ENCODE assay signal across 19 cellular contexts in genomic region chr7:47249361-47249760, GRCh38.
DNase-seq lines count a peak whose midpoint lies in the region; ATAC-seq, FAIRE-seq and TF ChIP-seq lines count a peak whose summit lies in the region.
"Had no signal": no experiment of that assay in that cellular context is flagged by ENCODE, and none has a peak within 500 bp of the region (broad histone marks: within the 10 kb centered on the region; RNA-seq: fewer than 3 reads in every experiment).

No MANE protein-coding gene starts in this region.

- no peak for TF ChIP-seq EP300 in HepG2 (IDR thresholded peaks at IDR 0.05; ENCODE audit: low read depth in 2 of 2, low read length in 2 of 2)
- TF ChIP-seq EP300 in HepG2 (CRISPR knock-in tag; IDR thresholded peaks at IDR 0.05; ENCODE audit: borderline replicate concordance), result no peak

- WGBS in HepG2 (ENCODE audit: low lambda C conversion rate), result 1% methylated on average over 2 of the region's 2 CpGs
- 54% methylated on average over 2 of the region's 2 CpGs for WGBS in right lobe of liver (ENCODE audit: insufficient coverage, low coverage, low lambda C conversion rate, missing lambda C conversion rate)

- no peak for TF ChIP-seq CTCF in HepG2 (CRISPR knock-in tag; IDR thresholded peaks at IDR 0.05)
- TF ChIP-seq CTCF in right lobe of liver (IDR thresholded peaks at IDR 0.05), result no peak
- TF ChIP-seq CTCF in fibroblast of pulmonary artery (IDR thresholded peaks at IDR 0.05; ENCODE audit: low read length, missing control alignments), result no peak

- H3K4me1 ChIP-seq in HepG2 (ENCODE audit: insufficient read depth, low read length), result peaks cover 9% of the 10 kb centered on the region; the same call in 1 of the 2 replicates
- H3K4me1 ChIP-seq in right lobe of liver, result peaks cover 0 to 8% (median 2%) of the 10 kb centered on the region in 4 donors
- peaks cover 39% of the 10 kb centered on the region for H3K4me1 ChIP-seq in adipocyte (ENCODE audit: control insufficient read depth, insufficient read depth, low read length)
- H3K4me1 ChIP-seq: BE2C had no signal

- FAIRE-seq in HepG2 (lab: Jason Lieb, UNC), result no peak
- FAIRE-seq: G401.6, GM12891, GM19239, H1, HTR-8/SVneo had no signal

- POLR2A ChIA-PET in HepG2 (lab: Yijun Ruan, JAX), result no interaction called here

- no peak overlapping the region for H3K9ac ChIP-seq in HepG2 (ENCODE audit: insufficient read depth, low read depth, low read length)
- H3K9ac ChIP-seq in adipocyte (ENCODE audit: low read length), result peak overlapping the region; percentile 8

- H3K36me3 Mint-ChIP-seq in T-helper 17 cell (ENCODE audit: low read depth), result no peaks in the 10 kb centered on the region
- H3K36me3 Mint-ChIP-seq: CD4-positive, alpha-beta memory T cell had no signal

- no peak for TF ChIP-seq POLR2A in HepG2 (IDR thresholded peaks at IDR 0.05; ENCODE audit: insufficient read depth in 1 of 2, low read depth in 2 of 2, low read length in 2 of 2)
- no peak for TF ChIP-seq POLR2A in right lobe of liver (IDR thresholded peaks at IDR 0.05)

- ATAC-seq in HepG2 (no peak), right lobe of liver (no peak), T-helper 17 cell (no peak)

- no peak for TF ChIP-seq RAD21 in HepG2 (CRISPR knock-in tag; IDR thresholded peaks at IDR 0.05)

- in situ Hi-C loops in HepG2 (cut with HindIII; ENCODE audit: extremely low pct_ligation_motif_present, low pct_unique_long_range_greater_than_20kb), result no loop called here

- no peak overlapping the region for H3K27ac ChIP-seq in HepG2 (ENCODE audit: extremely low read length, insufficient read depth, low read length)
- H3K27ac ChIP-seq in right lobe of liver, result no peak overlapping the region
- H3K27ac ChIP-seq: C4-2B had no signal

- no peak overlapping the region for H3K4me2 ChIP-seq in HepG2 (ENCODE audit: low read depth, low read length)

- H3K4me3 ChIP-seq in HepG2 (replicated peaks in 1 of 3; ENCODE audit: insufficient read depth in 1 of 3, low read depth in 2 of 3, low read length in 3 of 3) (no peak overlapping the region), right lobe of liver (no peak overlapping the region), adipocyte (ENCODE audit: low read length) (peak overlapping the region; percentile 14), fibroblast of pulmonary artery (replicated peaks; ENCODE audit: low read depth, low read length) (no peak overlapping the region)
- H3K4me3 ChIP-seq: HAP-1 had no signal

- H3K79me2 ChIP-seq in HepG2 (ENCODE audit: insufficient read depth, low read length), result no peaks in the 10 kb centered on the region

- DNase-seq in HepG2 (ENCODE audit: low spot score), result no peak
- DNase-seq in right lobe of liver, result no peak
- peak; percentile 51 for DNase-seq in adipocyte (ENCODE audit: low read depth)
- DNase-seq in fibroblast of pulmonary artery (ENCODE audit: low read depth), result peak; percentile 28
- no peak for DNase-seq in HK-2 (ENCODE audit: unreplicated experiment)
- DNase-seq in RKO (ENCODE audit: low spot score), result no peak
- no peak for DNase-seq in T-helper 17 cell
- DNase-seq: ACHN; BE2C; CD4-positive, alpha-beta memory T cell; DMS79 treated with DMSO at 0.1 percent for 48 hours; EL had no signal

- H3K27me3 Mint-ChIP-seq in T-helper 17 cell, result peaks cover 7% of the 10 kb centered on the region

- CTCF ChIA-PET in HepG2 (lab: Yijun Ruan, JAX; ENCODE audit: low intra/inter-chr PET ratio, low total read pairs), result no interaction called here

- intact Hi-C loops in HepG2 (cut with micrococcal nuclease; ENCODE audit: unreplicated experiment) (no loop called here), right lobe of liver (cut with DNase I) (no loop called here)

- H3K9me3 ChIP-seq in HepG2 (ENCODE audit: low read length) (no peaks in the 10 kb centered on the region), right lobe of liver (no peaks in the 10 kb centered on the region), adipocyte (ENCODE audit: control insufficient read depth, low read length) (peaks cover 7% of the 10 kb centered on the region), T-helper 17 cell (ENCODE audit: control insufficient read depth, low read length, poor library complexity, severe bottlenecking) (no peaks in the 10 kb centered on the region)
- H3K9me3 ChIP-seq: BE2C, HAP-1 had no signal

- H4K20me1 ChIP-seq in HepG2 (ENCODE audit: insufficient read depth, low read length), result no peaks in the 10 kb centered on the region

- H2AFZ ChIP-seq in HepG2 (ENCODE audit: low read length), result no peak overlapping the region

- no peaks in the 10 kb centered on the region for H3K4me1 Mint-ChIP-seq in T-helper 17 cell

- H3K27me3 ChIP-seq in HepG2 (ENCODE audit: control insufficient read depth in 1 of 2, insufficient read depth in 2 of 2, low read length in 2 of 2), result peaks cover 2 to 19% of the 10 kb centered on the region in 2 experiments; a peak in 4 of 5 replicates
- H3K27me3 ChIP-seq in right lobe of liver, result no peaks in the 10 kb centered on the region
- H3K27me3 ChIP-seq in adipocyte (replicated peaks; ENCODE audit: control insufficient read depth, insufficient read depth, low read length), result peaks cover 3% of the 10 kb centered on the region
- H3K27me3 ChIP-seq: BE2C had no signal

- H3K4me3 Mint-ChIP-seq in T-helper 17 cell, result no peak overlapping the region
- H3K4me3 Mint-ChIP-seq: CD4-positive, alpha-beta memory T cell had no signal

- no peak overlapping the region for H3K27ac Mint-ChIP-seq in T-helper 17 cell
- H3K27ac Mint-ChIP-seq: CD4-positive, alpha-beta memory T cell had no signal

- BruUV-seq in HepG2 (replicated peaks; lab: Mats Ljungman, UMichigan), result no TSS peak

- H3K36me3 ChIP-seq in HepG2 (replicated peaks in 1 of 2; ENCODE audit: control insufficient read depth in 1 of 2, insufficient read depth in 2 of 2, low read length in 2 of 2) (no peaks in the 10 kb centered on the region), right lobe of liver (no peaks in the 10 kb centered on the region), adipocyte (ENCODE audit: control insufficient read depth, insufficient read depth, low read length, severe bottlenecking) (no peaks in the 10 kb centered on the region)
- H3K36me3 ChIP-seq: BE2C, HAP-1 had no signal

TF ChIP-seq in HepG2, 621 proteins besides CTCF, POLR2A, EP300 and RAD21:
- TF ChIP-seq ASH2L (IDR thresholded peaks at IDR 0.05; ENCODE audit: insufficient read length, low read depth, low read length) (no peak), CEBPB (IDR thresholded peaks at IDR 0.05; ENCODE audit: borderline replicate concordance, low read depth, low read length) (peak; percentile 32; the same call in 1 of the 2 replicates), ZZZ3 (CRISPR knock-in tag; IDR thresholded peaks at IDR 0.05; ENCODE audit: borderline replicate concordance) (no peak), HOXA5 (CRISPR knock-in tag; IDR thresholded peaks at IDR 0.05) (no peak)
- TF ChIP-seq, protein P1, sequence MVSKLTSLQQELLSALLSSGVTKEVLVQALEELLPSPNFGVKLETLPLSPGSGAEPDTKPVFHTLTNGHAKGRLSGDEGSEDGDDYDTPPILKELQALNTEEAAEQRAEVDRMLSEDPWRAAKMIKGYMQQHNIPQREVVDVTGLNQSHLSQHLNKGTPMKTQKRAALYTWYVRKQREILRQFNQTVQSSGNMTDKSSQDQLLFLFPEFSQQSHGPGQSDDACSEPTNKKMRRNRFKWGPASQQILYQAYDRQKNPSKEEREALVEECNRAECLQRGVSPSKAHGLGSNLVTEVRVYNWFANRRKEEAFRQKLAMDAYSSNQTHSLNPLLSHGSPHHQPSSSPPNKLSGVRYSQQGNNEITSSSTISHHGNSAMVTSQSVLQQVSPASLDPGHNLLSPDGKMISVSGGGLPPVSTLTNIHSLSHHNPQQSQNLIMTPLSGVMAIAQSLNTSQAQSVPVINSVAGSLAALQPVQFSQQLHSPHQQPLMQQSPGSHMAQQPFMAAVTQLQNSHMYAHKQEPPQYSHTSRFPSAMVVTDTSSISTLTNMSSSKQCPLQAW (CRISPR knock-in tag; IDR thresholded peaks at IDR 0.05), result no peak

Comparison
In these comparisons a context has a peak if more than half of its experiments do, and no peak if none do; other contexts are left out.
1. DNase-seq: peak in adipocyte (single experiment) and fibroblast of pulmonary artery (single experiment); none in HepG2 (single experiment), right lobe of liver (0 of 3), HK-2 (single experiment), RKO (single experiment) and T-helper 17 cell (0 of 3).